ENCODE assay signal across 26 cellular contexts in the genomic region with DNA sequence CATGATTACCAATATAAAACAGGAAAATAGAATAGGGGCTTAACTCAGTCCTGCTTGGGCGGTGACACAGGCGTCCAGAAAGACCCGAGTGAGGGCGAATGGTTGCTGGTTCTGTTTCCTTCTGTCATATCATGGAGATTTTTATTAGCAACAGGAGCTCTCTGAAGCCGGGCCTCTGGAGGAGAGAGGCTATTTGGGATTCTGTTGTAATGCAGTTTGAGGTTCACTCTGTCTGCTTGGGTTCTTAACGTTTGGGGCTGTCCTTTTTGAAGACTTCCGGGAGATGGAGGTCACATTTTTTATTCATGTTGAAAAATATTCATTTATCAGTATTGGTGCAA.
"Had no signal": no experiment of that assay in that cellular context is flagged by ENCODE, and none has a peak within 500 bp of the region (broad histone marks: within the 10 kb centered on the region; RNA-seq: fewer than 3 reads in every experiment).

No MANE protein-coding gene starts in this region.

- H3K4me3 ChIP-seq: right atrium auricular region, smooth muscle cell, stomach, tibial artery, upper lobe of right lung had no signal

- H3K27ac Mint-ChIP-seq: activated naive CD8-positive, alpha-beta T cell; activated T-cell treated with anti-CD3 and anti-CD28 coated beads, Interleukin-2, amount 50 U/mL, for 72 hours; immature natural killer cell; stimulated activated naive B cell treated with anti-CD40 and anti-IgM and Interleukin-4, amounts not matched to agents 10 μg/mL and 1 μg/mL and 100 μg/mL, for 72 hours; T-helper 2 cell treated with Interferon-gamma antibody and Interleukin-4, amounts not matched to agents 5 μg/mL and 100 μg/mL, for 36 hours had no signal

- H3K4me1 Mint-ChIP-seq: immature natural killer cell; stimulated activated naive B cell treated with anti-CD40 and anti-IgM and Interleukin-4, amounts not matched to agents 10 μg/mL and 1 μg/mL and 100 μg/mL, for 72 hours had no signal

- H3K36me3 Mint-ChIP-seq: immature natural killer cell; naive thymus-derived CD8-positive, alpha-beta T cell; stimulated activated naive B cell treated with anti-CD40 and anti-IgM and Interleukin-4, amounts not matched to agents 10 μg/mL and 1 μg/mL and 100 μg/mL, for 72 hours had no signal

- H3K36me3 ChIP-seq: right atrium auricular region, stomach, tibial artery, upper lobe of right lung had no signal

- H3K27ac ChIP-seq: right atrium auricular region, stomach, tibial artery, upper lobe of right lung had no signal

- H3K4me1 ChIP-seq: right atrium auricular region, stomach, tibial artery, upper lobe of right lung had no signal

- DNase-seq: activated CD4-positive, alpha-beta T cell treated with anti-CD3 and anti-CD28 coated beads for 4 hours; activated CD4-positive, alpha-beta T cell treated with anti-CD3 and anti-CD28 coated beads, Interleukin-2, amount 50 U/mL, for 4 hours; activated naive CD4-positive, alpha-beta T cell; activated T-cell treated with anti-CD3 and anti-CD28 coated beads for 4 hours; activated T-cell treated with anti-CD3 and anti-CD28 coated beads, Interleukin-2, amount 50 U/mL, for 72 hours; anterior cingulate cortex; dermis blood vessel endothelial cell; effector CD8-positive, alpha-beta T cell; foreskin fibroblast; immature natural killer cell; kidney; left colon; mammary epithelial cell; midbrain; naive thymus-derived CD8-positive, alpha-beta T cell; occipital lobe; stimulated activated CD4-positive, alpha-beta T cell treated with anti-CD3 and anti-CD28 coated beads, Interleukin-1b, Interleukin-23, amount 100 ng/mL, for 48 hours; stimulated activated naive B cell treated with anti-CD40 and anti-IgM and Interleukin-4, amounts not matched to agents 10 μg/mL and 1 μg/mL and 100 μg/mL, for 72 hours; stomach; tibial artery; upper lobe of right lung had no signal

- H3K4me3 Mint-ChIP-seq: activated naive CD8-positive, alpha-beta T cell; activated T-cell treated with anti-CD3 and anti-CD28 coated beads, Interleukin-2, amount 50 U/mL, for 72 hours; immature natural killer cell; naive thymus-derived CD8-positive, alpha-beta T cell; neural crest cell; stimulated activated naive B cell treated with anti-CD40 and anti-IgM and Interleukin-4, amounts not matched to agents 10 μg/mL and 1 μg/mL and 100 μg/mL, for 72 hours; T-helper 2 cell treated with Interferon-gamma antibody and Interleukin-4, amounts not matched to agents 5 μg/mL and 100 μg/mL, for 36 hours had no signal

- H3K9me3 Mint-ChIP-seq: activated T-cell treated with anti-CD3 and anti-CD28 coated beads, Interleukin-2, amount 50 U/mL, for 72 hours; immature natural killer cell; neural crest cell; stimulated activated naive B cell treated with anti-CD40 and anti-IgM and Interleukin-4, amounts not matched to agents 10 μg/mL and 1 μg/mL and 100 μg/mL, for 72 hours; T-helper 2 cell treated with Interferon-gamma antibody and Interleukin-4, amounts not matched to agents 5 μg/mL and 100 μg/mL, for 36 hours had no signal

- H3K9me3 ChIP-seq: right atrium auricular region, stomach, tibial artery, upper lobe of right lung had no signal

- H3K27me3 ChIP-seq: right atrium auricular region had no signal
